1 cellular context compared by ENCODE assay signal in genomic region chr17:67108411-67108810, GRCh38.
TF ChIP-seq lines count a peak whose summit lies in the region.

No MANE protein-coding gene starts in this region.

TF ChIP-seq in GM23338, 12 proteins besides CTCF, POLR2A, EP300 and RAD21 (continued from another document):
- TF ChIP-seq ZNF462 (CRISPR knock-in tag; IDR thresholded peaks at IDR 0.05): no peak
- TF ChIP-seq REST (IDR thresholded peaks at IDR 0.05; ENCODE audit: unreplicated experiment): no peak
- TF ChIP-seq EZH2phosphoT487 (IDR thresholded peaks at IDR 0.05; ENCODE audit: unreplicated experiment): no peak
- no peak for TF ChIP-seq EZH2 (IDR thresholded peaks at IDR 0.05; ENCODE audit: low read depth, unreplicated experiment)
TF ChIP-seq in GM23338: peak in this region for 0.
